ENCODE assay signal across 8 cellular contexts in genomic region chr1:109041614-109042473, GRCh38. TPM values are rescaled to one million over a fixed set of nuclear protein-coding genes. Genes with fewer than 3 reads are reported as not detected.
A peak's percentile ranks its signal among the peaks of the same experiment; 100 is the strongest.
DNase-seq lines count a peak whose midpoint lies in the region; ATAC-seq and TF ChIP-seq lines count a peak whose summit lies in the region.

Gene WDR47, minus strand, starts transcription at chr1:109042102. Its CDS starts 18,590 bp downstream, at chr1:109023512.

- no peak for TF ChIP-seq RAD21 in liver (IDR thresholded peaks at IDR 0.05)

- WGBS in liver, result 1% methylated on average over 90 of the region's 90 CpGs

- ATAC-seq in GM19397 (IDR thresholded peaks at IDR 0.05; ENCODE audit: unreplicated experiment) (peak; percentile 95), HG03565 (IDR thresholded peaks at IDR 0.05; ENCODE audit: unreplicated experiment) (peak; percentile 93)

- H3K4me1 ChIP-seq in liver (ENCODE audit: control insufficient read depth in 4 of 4, insufficient read depth in 4 of 4, low read length in 3 of 4), result peaks cover 0 to 14% (median 10%) of the 10 kb centered on the region in 4 donors

- H3K4me1 Mint-ChIP-seq in CD14-positive monocyte, result peaks cover 14% of the 10 kb centered on the region

- no peaks in the 10 kb centered on the region for H3K9me3 ChIP-seq in liver (ENCODE audit: control insufficient read depth in 4 of 4, low read length in 3 of 4)

- H3K9me3 Mint-ChIP-seq in CD14-positive monocyte, result no peaks in the 10 kb centered on the region

- TF ChIP-seq CTCF in CD14-positive monocyte (IDR thresholded peaks at IDR 0.05) (no peak), liver (IDR thresholded peaks at IDR 0.05; ENCODE audit: low read depth, low read length, missing input control) (no peak)

- H3K27ac ChIP-seq in liver (ENCODE audit: low read depth in 1 of 2, low read length in 2 of 2), result peak within 1 kb of the TSS; percentile 1 to 65

- H3K27ac Mint-ChIP-seq in CD14-positive monocyte, result peak within 1 kb of the TSS; percentile 77 to 92 (median 85)

- no peaks in the 10 kb centered on the region for H3K36me3 Mint-ChIP-seq in CD14-positive monocyte

- H3K27me3 Mint-ChIP-seq in CD14-positive monocyte (ENCODE audit: low read depth in 3 of 3), result peaks cover 7 to 12% (median 9%) of the 10 kb centered on the region in 3 donors

- no peaks in the 10 kb centered on the region for H3K27me3 ChIP-seq in liver (ENCODE audit: control insufficient read depth in 4 of 4, insufficient read depth in 4 of 4, low read length in 3 of 4)

- peak within 1 kb of the TSS; percentile 86 to 93 for H3K4me3 Mint-ChIP-seq in CD14-positive monocyte

- peak within 1 kb of the TSS; percentile 21 to 65 for H3K9ac ChIP-seq in liver (ENCODE audit: low read depth in 1 of 2, low read length in 2 of 2)

- H3K36me3 ChIP-seq in liver (ENCODE audit: control insufficient read depth in 4 of 4, insufficient read depth in 3 of 4, low read depth in 1 of 4, low read length in 3 of 4), result no peaks in the 10 kb centered on the region

- intact Hi-C loops in CD14-positive monocyte (cut with micrococcal nuclease), result loop anchor here (5.0 kb wide), 3 partner anchors 50 to 70 kb away; partner anchors contain the start of genes ELAPOR1 (in 2 of the 2) and TMEM167B (in 1 of the 2)

- DNase-seq in CD14-positive monocyte (ENCODE audit: low spot score) (peak; percentile 96), NCI-H748 treated with DMSO at 0.1 percent for 48 hours (lab: John Stamatoyannopoulos, UW) (peak; percentile 77), dermis microvascular lymphatic vessel endothelial cell (ENCODE audit: low read depth in 2 of 2) (peak; percentile 70 to 97)
- DNase-seq in activated CD4-positive, alpha-beta T cell treated with anti-CD3 and anti-CD28 coated beads, Interleukin-2, amount 50 U/mL, for 48 hours, result peak; percentile 94 to 96
- peak; percentile 93 for DNase-seq in stimulated activated CD4-positive, alpha-beta T cell treated with anti-CD3 and anti-CD28 coated beads, Interleukin-4, amount 100 ng/mL, for 1 hour

- peak within 1 kb of the TSS; percentile 75 to 89 (median 76) for H3K4me3 ChIP-seq in liver (ENCODE audit: low read depth in 1 of 3, low read length in 3 of 3)

TF ChIP-seq in liver, 16 proteins besides CTCF, POLR2A, EP300 and RAD21:
- TF ChIP-seq REST (IDR thresholded peaks at IDR 0.05) (peak; percentile 33), RXRA (IDR thresholded peaks at IDR 0.05) (no peak), HNF4G (IDR thresholded peaks at IDR 0.05) (no peak), TAF1 (conservative IDR thresholded peaks at IDR 0.05) (peak; percentile 87)
- TF ChIP-seq, protein P1, sequence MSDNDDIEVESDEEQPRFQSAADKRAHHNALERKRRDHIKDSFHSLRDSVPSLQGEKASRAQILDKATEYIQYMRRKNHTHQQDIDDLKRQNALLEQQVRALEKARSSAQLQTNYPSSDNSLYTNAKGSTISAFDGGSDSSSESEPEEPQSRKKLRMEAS (IDR thresholded peaks at IDR 0.05), result no peak

RNA-seq across cellular contexts. Expression of gene WDR47, which starts in this region (rescaled TPM):
- polyA plus RNA-seq in CD14-positive monocyte, result 1 to 10 TPM; 5.2 to 6.0 TPM
- total RNA-seq in dermis microvascular lymphatic vessel endothelial cell, result 13.2 and 15.0 TPM in 2 replicates
- 1 to 10 TPM; 2.9 to 4.1 TPM for total RNA-seq in liver
- polyA plus RNA-seq in liver, result 1 to 10 TPM; 1.2 to 2.1 TPM

Comparison
In these comparisons a context has a peak if more than half of its experiments do, and no peak if none do; other contexts are left out.
1. Peak in every context shown above with its lines: DNase-seq, ATAC-seq, H3K4me3 ChIP-seq and H3K27ac ChIP-seq.